In the genomic region with DNA sequence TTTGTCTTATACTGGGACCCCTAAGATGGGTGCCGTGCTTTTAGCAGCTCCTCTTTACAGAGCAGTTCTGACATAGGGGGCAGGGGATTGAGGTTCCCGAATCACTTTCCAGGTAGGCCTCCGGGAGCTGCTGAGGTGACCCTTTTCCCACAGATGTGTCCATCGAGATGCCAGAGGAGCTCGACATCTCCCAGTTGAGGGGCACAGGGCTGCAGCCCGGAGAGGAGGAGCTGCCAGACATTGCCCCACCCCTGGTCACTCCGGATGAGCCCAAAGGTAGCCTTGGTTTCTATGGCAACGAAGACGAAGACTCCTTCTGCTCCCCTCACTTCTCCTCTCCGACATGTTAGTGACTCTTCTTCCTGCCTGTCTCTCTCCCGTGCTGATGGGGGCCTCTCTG, we compare ENCODE assay signal across 1 cellular context.
TF ChIP-seq lines count a peak whose summit lies in the region.

No MANE protein-coding gene starts in this region.

TF ChIP-seq in WTC11, 78 proteins besides CTCF, POLR2A, EP300 and RAD21 (continued from another document):
- TF ChIP-seq, protein P1, sequence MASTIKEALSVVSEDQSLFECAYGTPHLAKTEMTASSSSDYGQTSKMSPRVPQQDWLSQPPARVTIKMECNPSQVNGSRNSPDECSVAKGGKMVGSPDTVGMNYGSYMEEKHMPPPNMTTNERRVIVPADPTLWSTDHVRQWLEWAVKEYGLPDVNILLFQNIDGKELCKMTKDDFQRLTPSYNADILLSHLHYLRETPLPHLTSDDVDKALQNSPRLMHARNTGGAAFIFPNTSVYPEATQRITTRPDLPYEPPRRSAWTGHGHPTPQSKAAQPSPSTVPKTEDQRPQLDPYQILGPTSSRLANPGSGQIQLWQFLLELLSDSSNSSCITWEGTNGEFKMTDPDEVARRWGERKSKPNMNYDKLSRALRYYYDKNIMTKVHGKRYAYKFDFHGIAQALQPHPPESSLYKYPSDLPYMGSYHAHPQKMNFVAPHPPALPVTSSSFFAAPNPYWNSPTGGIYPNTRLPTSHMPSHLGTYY (CRISPR knock-in tag; IDR thresholded peaks at IDR 0.05): no peak
- TF ChIP-seq ZNF263 (CRISPR knock-in tag; IDR thresholded peaks at IDR 0.05; ENCODE audit: low read depth) (no peak), NFATC4 (CRISPR knock-in tag; IDR thresholded peaks at IDR 0.05) (no peak), NFYB (CRISPR knock-in tag; conservative IDR thresholded peaks at IDR 0.05; ENCODE audit: low read depth) (no peak), NR3C1 (CRISPR knock-in tag; conservative IDR thresholded peaks at IDR 0.05; ENCODE audit: low read depth) (no peak)
- TF ChIP-seq, protein P2, sequence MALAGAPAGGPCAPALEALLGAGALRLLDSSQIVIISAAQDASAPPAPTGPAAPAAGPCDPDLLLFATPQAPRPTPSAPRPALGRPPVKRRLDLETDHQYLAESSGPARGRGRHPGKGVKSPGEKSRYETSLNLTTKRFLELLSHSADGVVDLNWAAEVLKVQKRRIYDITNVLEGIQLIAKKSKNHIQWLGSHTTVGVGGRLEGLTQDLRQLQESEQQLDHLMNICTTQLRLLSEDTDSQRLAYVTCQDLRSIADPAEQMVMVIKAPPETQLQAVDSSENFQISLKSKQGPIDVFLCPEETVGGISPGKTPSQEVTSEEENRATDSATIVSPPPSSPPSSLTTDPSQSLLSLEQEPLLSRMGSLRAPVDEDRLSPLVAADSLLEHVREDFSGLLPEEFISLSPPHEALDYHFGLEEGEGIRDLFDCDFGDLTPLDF (CRISPR knock-in tag; IDR thresholded peaks at IDR 0.05): no peak
TF ChIP-seq in WTC11: peak in this region for 0.
